In genomic region chr11:130861902-130862552, GRCh38 we compare ENCODE assay signal across 8 cellular contexts. TPM values are rescaled to one million over a fixed set of nuclear protein-coding genes. Genes with fewer than 3 reads are reported as not detected.
DNase-seq lines count a peak whose midpoint lies in the region; ATAC-seq, FAIRE-seq and TF ChIP-seq lines count a peak whose summit lies in the region.

No MANE protein-coding gene starts in this region.

- FAIRE-seq in HTR-8/SVneo (lab: Jason Lieb, UNC) = peak; percentile 52

- H3K4me1 ChIP-seq in endodermal cell (ENCODE audit: control insufficient read depth, insufficient read depth, low read length) = peaks cover 11% of the 10 kb centered on the region

- peak; percentile 100 for TF ChIP-seq CTCF in endodermal cell (conservative IDR thresholded peaks at IDR 0.05)

- no peaks in the 10 kb centered on the region for H3K36me3 ChIP-seq in endodermal cell (ENCODE audit: control insufficient read depth, insufficient read depth, low read length)

- no peak overlapping the region for H3K9ac ChIP-seq in endodermal cell (ENCODE audit: extremely low read depth, low read length, poor library complexity, severe bottlenecking)

- peaks cover 1% of the 10 kb centered on the region for H3K9me3 Mint-ChIP-seq in endodermal cell

- H3K27me3 ChIP-seq in endodermal cell (ENCODE audit: control insufficient read depth, insufficient read depth, low read length, poor library complexity, severe bottlenecking) = no peaks in the 10 kb centered on the region

- no peak overlapping the region for H3K4me3 Mint-ChIP-seq in endodermal cell

- H3K27ac ChIP-seq in endodermal cell (ENCODE audit: low read depth, low read length) = no peak overlapping the region

- H3K4me1 Mint-ChIP-seq in endodermal cell = peaks cover 15% of the 10 kb centered on the region

- peaks cover 7% of the 10 kb centered on the region for H3K27me3 Mint-ChIP-seq in endodermal cell (ENCODE audit: insufficient read depth)

- no peak overlapping the region for H3K27ac Mint-ChIP-seq in endodermal cell

- DNase-seq in COR-L47 (lab: John Stamatoyannopoulos, UW) (peak; percentile 90), HTR-8/SVneo (ENCODE audit: insufficient read length, low spot score) (peak; percentile 63), NK-92 (lab: John Stamatoyannopoulos, UW; ENCODE audit: unreplicated experiment) (peak; percentile 29), endodermal cell (peak; percentile 97), mesenteric fat pad (ENCODE audit: low spot score) (peak; percentile 97)
- peak; percentile 92 for DNase-seq in activated CD8-positive, alpha-beta memory T cell treated with anti-CD3 and anti-CD28 coated beads for 24 hours
- peak; percentile 69 to 72 for DNase-seq in stimulated activated CD8-positive, alpha-beta memory T cell treated with anti-CD3 and anti-CD28 coated beads, Interleukin-15, amount 100 ng/mL, for 48 hours (ENCODE audit: low read depth in 2 of 2)

- no peaks in the 10 kb centered on the region for H3K9me3 ChIP-seq in endodermal cell (ENCODE audit: control insufficient read depth, low read length)

- peak; percentile 79 for ATAC-seq in GM21390 (IDR thresholded peaks at IDR 0.05; ENCODE audit: unreplicated experiment)

- H3K4me3 ChIP-seq in endodermal cell (ENCODE audit: low read length) = peak overlapping the region; percentile 53

- no peaks in the 10 kb centered on the region for H3K36me3 Mint-ChIP-seq in endodermal cell (ENCODE audit: low read depth)

- WGBS in endodermal cell (ENCODE audit: insufficient coverage in 1 of 2, insufficient read length in 1 of 2), 2 experiments = 24 to 33% methylated on average over 14 to 25 of the region's 25 CpGs

RNA-seq across cellular contexts. Expression of gene SNX19, which starts 54.3 kb away (rescaled TPM):
- total RNA-seq in endodermal cell (10 to 100 TPM; 32.3 to 37.5 TPM), mesenteric fat pad (64.2 TPM)
- 30.3 TPM for polyA plus RNA-seq in endodermal cell (2013, experiment 1 of 2)
- polyA plus RNA-seq in endodermal cell (2013, experiment 2 of 2) = 23.8 TPM

Comparison
In these comparisons a context has a peak if more than half of its experiments do, and no peak if none do; other contexts are left out.
1. DNase-seq: peak in every context shown above with its lines; median percentile 97 in endodermal cell; 97 in mesenteric fat pad; 92 in activated CD8-positive, alpha-beta memory T cell treated with anti-CD3 and anti-CD28 coated beads for 24 hours; 90 in COR-L47; 70 in stimulated activated CD8-positive, alpha-beta memory T cell treated with anti-CD3 and anti-CD28 coated beads, Interleukin-15, amount 100 ng/mL, for 48 hours; 63 in HTR-8/SVneo; 29 in NK-92.